11 cellular contexts compared by ENCODE assay signal in the genomic region with DNA sequence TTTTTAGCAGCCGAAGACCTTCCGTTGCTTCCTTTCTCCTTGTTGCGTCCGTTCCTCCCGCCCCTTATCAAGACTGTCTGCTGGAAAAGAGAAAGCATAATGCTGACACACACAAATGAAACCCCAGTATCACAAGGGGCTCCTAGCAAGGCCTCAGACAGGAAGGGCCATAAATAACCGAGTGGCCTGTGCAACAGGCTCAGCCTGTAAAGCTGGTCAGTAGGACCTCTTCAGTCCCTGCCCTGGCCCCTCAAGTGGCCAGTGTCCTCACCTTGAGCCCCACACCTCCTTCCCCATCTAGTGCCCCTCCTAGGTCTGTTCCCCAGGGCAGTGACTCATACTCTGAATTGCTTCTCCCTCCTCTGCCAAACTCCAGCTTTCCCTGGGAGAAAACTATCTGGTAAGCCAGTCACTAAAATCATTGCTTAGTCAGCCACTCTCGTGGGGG.
A peak's percentile ranks its signal among the peaks of the same experiment; 100 is the strongest.
DNase-seq lines count a peak whose midpoint lies in the region; ATAC-seq and TF ChIP-seq lines count a peak whose summit lies in the region.
"Had no signal": no experiment of that assay in that cellular context is flagged by ENCODE, and none has a peak within 500 bp of the region (broad histone marks: within the 10 kb centered on the region; RNA-seq: fewer than 3 reads in every experiment).

No MANE protein-coding gene starts in this region.

- H3K27me3 ChIP-seq in ACC112 (ENCODE audit: insufficient read depth, low read length) (no peaks in the 10 kb centered on the region), MG63 (no peaks in the 10 kb centered on the region), esophagus squamous epithelium (no peaks in the 10 kb centered on the region)
- H3K27me3 ChIP-seq: suprapubic skin had no signal

- WGBS in esophagus squamous epithelium, 2 donors, result 27 to 51% methylated on average over 7 of the region's 7 CpGs

- intact Hi-C loops in esophagus squamous epithelium (cut with DNase I), result no loop called here

- peak overlapping the region; percentile 72 for H3K27ac ChIP-seq in ACC112 (ENCODE audit: low read depth, low read length)
- H3K27ac ChIP-seq in esophagus squamous epithelium, result peak overlapping the region in 3 of 4 donors; percentile 52 to 85 (median 76)
- H3K27ac ChIP-seq: suprapubic skin had no signal

- H3K79me2 ChIP-seq in ACC112 (ENCODE audit: control insufficient read depth, insufficient read depth, low read length, unreplicated experiment), result no peaks in the 10 kb centered on the region

- H3K36me3 ChIP-seq in ACC112 (ENCODE audit: insufficient read depth, low read length) (no peaks in the 10 kb centered on the region), MG63 (no peaks in the 10 kb centered on the region), esophagus squamous epithelium (no peaks in the 10 kb centered on the region)
- H3K36me3 ChIP-seq: suprapubic skin had no signal

- H2AFZ ChIP-seq in ACC112 (ENCODE audit: low read length, unreplicated experiment), result peak overlapping the region; percentile 80

- TF ChIP-seq POLR2A in esophagus squamous epithelium (IDR thresholded peaks at IDR 0.05), result no peak

- H3K9me3 ChIP-seq in MG63 (no peaks in the 10 kb centered on the region), esophagus squamous epithelium (no peaks in the 10 kb centered on the region)
- H3K9me3 ChIP-seq: suprapubic skin had no signal

- H3K4me1 ChIP-seq in ACC112 (ENCODE audit: control insufficient read depth, insufficient read depth, low read length, unreplicated experiment) (peaks cover 21% of the 10 kb centered on the region), esophagus squamous epithelium (peaks cover 0 to 17% (median 8%) of the 10 kb centered on the region in 3 donors)
- H3K4me1 ChIP-seq: suprapubic skin had no signal

- DNase-seq in MG63, result peak; percentile 72
- no peak for DNase-seq in esophagus squamous epithelium (lab: John Stamatoyannopoulos, UW)
- DNase-seq in myocyte (ENCODE audit: low read depth), result peak; percentile 30
- no peak for DNase-seq in epidermal melanocyte (ENCODE audit: insufficient read length, low spot score)
- DNase-seq in NCI-H187 treated with DMSO at 0.1 percent for 48 hours (lab: John Stamatoyannopoulos, UW), result no peak
- DNase-seq: dermis blood vessel endothelial cell had no signal

- ATAC-seq in GM21381 (IDR thresholded peaks at IDR 0.05; ENCODE audit: unreplicated experiment) (no peak), GM21423 (IDR thresholded peaks at IDR 0.05; ENCODE audit: unreplicated experiment) (no peak)
- ATAC-seq: activated CD4-positive, CD25-positive, alpha-beta regulatory T cell treated with anti-CD3 and anti-CD28 coated beads, Interleukin-2, amount 50 U/mL, for 24 hours had no signal

- H3K4me3 ChIP-seq in ACC112 (ENCODE audit: low read depth, low read length), result peak overlapping the region; percentile 57
- H3K4me3 ChIP-seq in MG63, result no peak overlapping the region
- H3K4me3 ChIP-seq in esophagus squamous epithelium, result no peak overlapping the region
- H3K4me3 ChIP-seq: suprapubic skin had no signal

- TF ChIP-seq CTCF in esophagus squamous epithelium (IDR thresholded peaks at IDR 0.05), result no peak

Comparison
In these comparisons a context has a peak if more than half of its experiments do, and no peak if none do; other contexts are left out.
1. DNase-seq: peak in MG63 (single experiment) and myocyte (single experiment); none in esophagus squamous epithelium (single experiment), epidermal melanocyte (single experiment) and NCI-H187 treated with DMSO at 0.1 percent for 48 hours (single experiment).